In the genomic region with DNA sequence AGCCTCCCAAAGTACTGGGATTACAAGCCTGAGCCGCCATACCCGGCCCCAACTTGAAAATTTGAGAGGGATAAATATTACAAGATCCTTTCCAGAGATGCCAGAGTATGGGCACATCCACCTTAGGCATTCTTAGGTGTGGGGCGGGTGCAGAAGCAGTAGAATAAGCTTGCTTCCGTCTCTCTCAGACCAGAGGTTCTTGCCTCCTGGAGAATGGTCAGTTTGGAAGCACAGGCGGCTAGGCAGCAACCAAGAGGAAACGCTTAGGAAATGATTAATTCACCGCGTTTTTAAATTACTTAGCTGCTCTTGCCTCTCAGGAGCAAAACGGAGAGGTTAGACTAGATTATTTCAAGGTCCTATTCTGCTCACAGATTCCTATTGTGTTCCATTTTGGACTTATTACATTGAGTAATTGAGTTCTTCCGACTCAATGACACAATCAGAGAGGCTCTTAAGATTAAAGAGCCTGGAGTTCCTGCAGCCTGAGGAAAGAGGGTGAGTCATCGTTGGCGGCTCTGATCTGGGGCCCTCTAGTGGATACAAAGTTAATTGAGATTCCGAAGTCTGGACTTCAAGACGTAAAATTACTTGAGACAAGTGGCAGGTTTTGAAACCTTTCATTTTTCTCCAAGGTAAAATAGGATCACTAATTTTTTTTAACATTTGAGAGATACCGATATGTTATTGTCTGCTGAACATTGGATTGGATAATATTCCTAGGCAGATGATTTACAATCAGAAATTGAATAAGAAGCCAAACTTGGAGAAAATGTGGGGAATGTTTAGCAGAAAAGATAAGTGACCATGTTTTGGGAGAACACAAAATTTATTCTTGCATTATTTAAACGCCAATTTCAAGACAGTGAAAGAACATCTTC, we compare ENCODE assay signal across 8 cellular contexts. TPM values are rescaled to one million over a fixed set of nuclear protein-coding genes. Genes with fewer than 3 reads are reported as not detected.
DNase-seq lines count a peak whose midpoint lies in the region; ATAC-seq and TF ChIP-seq lines count a peak whose summit lies in the region.

No MANE protein-coding gene starts in this region.

- H3K4me3 ChIP-seq in HEK293 (ENCODE audit: low read depth, low read length): no peak overlapping the region
- H3K4me3 ChIP-seq in left lung: no peak overlapping the region

- no peaks in the 10 kb centered on the region for H3K36me3 ChIP-seq in HEK293 (ENCODE audit: control insufficient read depth in 2 of 2, insufficient read depth in 1 of 2, low read length in 2 of 2)
- no peaks in the 10 kb centered on the region for H3K36me3 ChIP-seq in left lung

- H3K9me3 ChIP-seq in HEK293 (ENCODE audit: control insufficient read depth, insufficient read depth, low read depth, low read length): no peaks in the 10 kb centered on the region
- no peaks in the 10 kb centered on the region for H3K9me3 ChIP-seq in left lung

- intact Hi-C loops in left lung (cut with DNase I): no loop called here

- DNase-seq in DMS 273 treated with DMSO at 0.1 percent for 48 hours (lab: John Stamatoyannopoulos, UW) (peak; percentile 10), NCI-H345 (lab: John Stamatoyannopoulos, UW) (peak; percentile 39), dedifferentiated amniotic fluid mesenchymal stem cell (ENCODE audit: extremely low spot score) (peak; percentile 89), left lung (peak in 1 of 2 donors; percentile 64)
- DNase-seq in activated CD4-positive, alpha-beta T cell treated with anti-CD3 and anti-CD28 coated beads for 1 hour: peak; percentile 42
- peak; percentile 54 for DNase-seq in stimulated activated CD4-positive, alpha-beta T cell treated with anti-CD3 and anti-CD28 coated beads, Interleukin-2, amount 100 ng/mL, for 4 hours (ENCODE audit: low read depth)

- CTCF ChIA-PET in HEK293 (lab: Yijun Ruan, JAX): interaction anchor here (0.6 to 1.9 kb wide), 6 partner anchors 9 to 429 kb away, joined by 3 to 10 read pairs (median 3); no protein-coding TSS in a partner anchor

- no peak overlapping the region for H3K27ac ChIP-seq in HEK293 (ENCODE audit: extremely low read depth, low read depth, low read length)
- peak overlapping the region; percentile 43 to 70 for H3K27ac ChIP-seq in left lung

- ATAC-seq in left lung: peak; percentile 98
- no peak for ATAC-seq in HG02938 (IDR thresholded peaks at IDR 0.05; ENCODE audit: unreplicated experiment)

- TF ChIP-seq CTCF in HEK293 (tag by site-specific recombination; IDR thresholded peaks at IDR 0.05) (no peak), left lung (IDR thresholded peaks at IDR 0.05) (peak; percentile 61 to 69)

- no peaks in the 10 kb centered on the region for H3K4me1 ChIP-seq in HEK293 (ENCODE audit: control insufficient read depth, insufficient read depth, low read length)
- peaks cover 0 to 12% of the 10 kb centered on the region in 2 donors for H3K4me1 ChIP-seq in left lung

- POLR2A ChIA-PET in HEK293 (lab: Yijun Ruan, JAX): no interaction called here

- no peaks in the 10 kb centered on the region for H3K27me3 ChIP-seq in left lung

TF ChIP-seq in HEK293, 187 proteins besides CTCF, POLR2A, EP300 and RAD21:
- no peak for TF ChIP-seq ZNF274 (IDR thresholded peaks at IDR 0.05; ENCODE audit: low read length)
- TF ChIP-seq ZNF274 (tag by site-specific recombination; IDR thresholded peaks at IDR 0.05; ENCODE audit: borderline replicate concordance): no peak
- peak; percentile 25; the same call in 1 of the 2 replicates for TF ChIP-seq ZNF140 (tag by site-specific recombination; IDR thresholded peaks at IDR 0.05)
- 0 out of 2 replicates have a peak, but pooled peaks have one; percentile 7 for TF ChIP-seq ATF2 (tag by site-specific recombination; IDR thresholded peaks at IDR 0.05; ENCODE audit: low read depth)
- peak; percentile 41; the same call in 1 of the 2 replicates for TF ChIP-seq ZNF518A (tag by site-specific recombination; conservative IDR thresholded peaks at IDR 0.05; ENCODE audit: low read depth)
- no peak for TF ChIP-seq GLI4 (tag by site-specific recombination; IDR thresholded peaks at IDR 0.05)
- TF ChIP-seq ZNF792 (tag by site-specific recombination; IDR thresholded peaks at IDR 0.05): no peak
- no peak for TF ChIP-seq ZEB2 (tag by site-specific recombination; IDR thresholded peaks at IDR 0.05)
- TF ChIP-seq ZNF76 (tag by site-specific recombination; IDR thresholded peaks at IDR 0.05; ENCODE audit: borderline replicate concordance, low read depth): no peak
- TF ChIP-seq ZNF660 (tag by site-specific recombination; IDR thresholded peaks at IDR 0.05): 0 out of 2 replicates have a peak, but pooled peaks have one; percentile 25
- TF ChIP-seq, protein P1, sequence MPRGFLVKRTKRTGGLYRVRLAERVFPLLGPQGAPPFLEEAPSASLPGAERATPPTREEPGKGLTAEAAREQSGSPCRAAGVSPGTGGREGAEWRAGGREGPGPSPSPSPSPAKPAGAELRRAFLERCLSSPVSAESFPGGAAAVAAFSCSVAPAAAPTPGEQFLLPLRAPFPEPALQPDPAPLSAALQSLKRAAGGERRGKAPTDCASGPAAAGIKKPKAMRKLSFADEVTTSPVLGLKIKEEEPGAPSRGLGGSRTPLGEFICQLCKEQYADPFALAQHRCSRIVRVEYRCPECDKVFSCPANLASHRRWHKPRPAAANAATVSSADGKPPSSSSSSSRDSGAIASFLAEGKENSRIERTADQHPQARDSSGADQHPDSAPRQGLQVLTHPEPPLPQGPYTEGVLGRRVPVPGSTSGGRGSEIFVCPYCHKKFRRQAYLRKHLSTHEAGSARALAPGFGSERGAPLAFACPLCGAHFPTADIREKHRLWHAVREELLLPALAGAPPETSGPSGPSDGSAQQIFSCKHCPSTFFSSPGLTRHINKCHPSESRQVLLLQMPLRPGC (tag by site-specific recombination; IDR thresholded peaks at IDR 0.05): no peak
- peak; percentile 45; the same call in 1 of the 2 replicates for TF ChIP-seq IKZF3 (tag by site-specific recombination; IDR thresholded peaks at IDR 0.05)
- 0 out of 2 replicates have a peak, but pooled peaks have one; percentile 21 for TF ChIP-seq ZNF394 (tag by site-specific recombination; IDR thresholded peaks at IDR 0.05; ENCODE audit: borderline replicate concordance)
- TF ChIP-seq ZNF654 (tag by site-specific recombination; IDR thresholded peaks at IDR 0.05; ENCODE audit: low read depth): no peak; the same call in 1 of the 2 replicates
- no peak for TF ChIP-seq ZNF302 (tag by site-specific recombination; IDR thresholded peaks at IDR 0.05; ENCODE audit: low read depth)
- TF ChIP-seq ZNF629 (tag by site-specific recombination; IDR thresholded peaks at IDR 0.05): peak; percentile 41; the same call in 1 of the 2 replicates
- no peak for TF ChIP-seq ZNF146 (tag by site-specific recombination; IDR thresholded peaks at IDR 0.05)
- no peak for TF ChIP-seq REPIN1 (tag by site-specific recombination; IDR thresholded peaks at IDR 0.05; ENCODE audit: low read depth)
- TF ChIP-seq ZNF596 (tag by site-specific recombination; IDR thresholded peaks at IDR 0.05): no peak

RNA-seq across cellular contexts. Expression of gene TOPAZ1, which starts 5.8 kb away (rescaled TPM):
- not detected for total RNA-seq in left lung
